Comparison of ENCODE assay signal across 8 cellular contexts in genomic region chr1:43835141-43836021, GRCh38.
A peak's percentile ranks its signal among the peaks of the same experiment; 100 is the strongest.
DNase-seq lines count a peak whose midpoint lies in the region; ATAC-seq, FAIRE-seq and TF ChIP-seq lines count a peak whose summit lies in the region.

No MANE protein-coding gene starts in this region.

- no peak overlapping the region for H3K4me3 ChIP-seq in adrenal gland
- H3K4me3 ChIP-seq in keratinocyte (ENCODE audit: control insufficient read depth in 2 of 3, extremely low read depth in 1 of 3, insufficient read depth in 2 of 3, low read depth in 1 of 3, low read length in 3 of 3), result no peak overlapping the region

- peak; percentile 73 for FAIRE-seq in keratinocyte (lab: Jason Lieb, UNC)

- intact Hi-C loops in adrenal gland (cut with DNase I), result no loop called here

- H3K9me3 ChIP-seq in adrenal gland (replicated peaks in 1 of 3) (no peaks in the 10 kb centered on the region), keratinocyte (ENCODE audit: control insufficient read depth, low read depth, low read length) (no peaks in the 10 kb centered on the region)

- ATAC-seq in GM19035 (IDR thresholded peaks at IDR 0.05; ENCODE audit: unreplicated experiment) (no peak), GM18909 (IDR thresholded peaks at IDR 0.05; ENCODE audit: poor library complexity, unreplicated experiment) (no peak), HG03521 (IDR thresholded peaks at IDR 0.05; ENCODE audit: unreplicated experiment) (no peak)

- no peaks in the 10 kb centered on the region for H4K20me1 ChIP-seq in keratinocyte (ENCODE audit: control insufficient read depth, extremely low read depth, insufficient read depth, low read length)

- H3K79me2 ChIP-seq in keratinocyte (ENCODE audit: control insufficient read depth, insufficient read depth, low read length), result no peaks in the 10 kb centered on the region

- peak overlapping the region in 3 of 5 donors; percentile 1 to 88 (median 58) for H3K27ac ChIP-seq in adrenal gland
- H3K27ac ChIP-seq in keratinocyte (ENCODE audit: control insufficient read depth, insufficient read depth, low read length), result peak overlapping the region; percentile 36

- H3K4me1 ChIP-seq in adrenal gland (replicated peaks in 1 of 2) (peaks cover 3 to 32% of the 10 kb centered on the region in 2 donors), keratinocyte (ENCODE audit: control insufficient read depth, extremely low read depth, insufficient read depth, low read length) (peaks cover 36% of the 10 kb centered on the region)

- DNase-seq in CMK (ENCODE audit: low read depth) (peak; percentile 22), LHCN-M2 (ENCODE audit: low read depth) (peak; percentile 98), adrenal gland (peak in 4 of 7 donors; percentile 32 to 71 (median 47)), keratinocyte (ENCODE audit: low read depth, low spot score) (no peak), NCI-H2107 (lab: John Stamatoyannopoulos, UW) (no peak)

- H2AFZ ChIP-seq in keratinocyte (ENCODE audit: control insufficient read depth, low read length), result no peak overlapping the region

- H3K4me2 ChIP-seq in keratinocyte (ENCODE audit: control insufficient read depth, extremely low read depth, insufficient read depth, low read depth, low read length), result peak overlapping the region; percentile 34

- H3K36me3 ChIP-seq in adrenal gland (replicated peaks in 1 of 2), result no peaks in the 10 kb centered on the region
- peaks cover 0 to 6% of the 10 kb centered on the region in 2 experiments for H3K36me3 ChIP-seq in keratinocyte (ENCODE audit: control insufficient read depth in 2 of 2, extremely low read depth in 1 of 2, insufficient read depth in 2 of 2, low read length in 2 of 2)

- TF ChIP-seq CTCF in adrenal gland (IDR thresholded peaks at IDR 0.05) (no peak), keratinocyte (optimal IDR thresholded peaks at IDR 0.05 in 1 of 3, IDR thresholded peaks at IDR 0.05 in 1 of 3, conservative IDR thresholded peaks at IDR 0.05 in 1 of 3; ENCODE audit: extremely low read depth in 1 of 3, insufficient read depth in 2 of 3, low read length in 3 of 3) (no peak)

- 76 to 84% (median 79%) methylated on average over 10 of the region's 10 CpGs for WGBS in adrenal gland, 4 donors

- H3K9ac ChIP-seq in keratinocyte (ENCODE audit: control insufficient read depth, extremely low read depth, insufficient read depth, low read length), result peak overlapping the region; percentile 13

- TF ChIP-seq POLR2A in adrenal gland (IDR thresholded peaks at IDR 0.05), result no peak

- dilution Hi-C loops in keratinocyte (cut with MboI; ENCODE audit: extremely low pct_ligation_motif_present, low sequenced_read_pairs), result loop anchor here (25.0 kb wide), 1 partner anchor 102 kb away; the partner anchor contains the start of genes ARTN and IPO13

- H3K9me1 ChIP-seq in keratinocyte (ENCODE audit: control insufficient read depth, extremely low read depth, insufficient read depth, low read length), result peaks cover 3% of the 10 kb centered on the region

- H3K27me3 ChIP-seq in adrenal gland, result no peaks in the 10 kb centered on the region
- no peaks in the 10 kb centered on the region for H3K27me3 ChIP-seq in keratinocyte (ENCODE audit: control insufficient read depth, extremely low read depth, insufficient read depth, low read length)

Comparison
In these comparisons a context has a peak if more than half of its experiments do, and no peak if none do; other contexts are left out.
1. DNase-seq: peak in CMK (single experiment), LHCN-M2 (single experiment) and adrenal gland (4 of 7); none in keratinocyte (single experiment) and NCI-H2107 (single experiment).